26 cellular contexts compared by ENCODE assay signal in genomic region chr10:42532996-42533395, GRCh38.
"Had no signal": no experiment of that assay in that cellular context is flagged by ENCODE, and none has a peak within 500 bp of the region (broad histone marks: within the 10 kb centered on the region; RNA-seq: fewer than 3 reads in every experiment).

No MANE protein-coding gene starts in this region.

- ATAC-seq: stimulated activated effector memory CD8-positive, alpha-beta T cell treated with anti-CD3 and anti-CD28 coated beads, Interleukin-12 subunit alpha, Interleukin-12 subunit beta, amount 100 ng/mL, for 72 hours; stimulated activated memory B cell treated with anti-CD40 and anti-IgM and Interleukin-4, amounts not matched to agents 10 μg/mL and 1 μg/mL and 100 μg/mL, for 72 hours; stimulated activated naive B cell treated with anti-CD40 and anti-IgM and Interleukin-4, amounts not matched to agents 10 μg/mL and 1 μg/mL and 100 μg/mL, for 72 hours; stimulated activated naive CD8-positive, alpha-beta T cell treated with anti-CD3 and anti-CD28 coated beads, Interleukin-15, amount 100 ng/mL, for 72 hours; stimulated activated naive CD8-positive, alpha-beta T cell treated with anti-CD3 and anti-CD28 coated beads, Interleukin-15, Interleukin-2, amounts not matched to agents 100 U/mL and 50 U/mL, for 24 hours; upper lobe of right lung had no signal

- DNase-seq: stimulated activated CD4-positive, alpha-beta T cell treated with anti-CD3 and anti-CD28 coated beads, Interleukin-2, amount 100 ng/mL, for 48 hours; stimulated activated CD4-positive, alpha-beta T cell treated with anti-CD3 and anti-CD28 coated beads, Interleukin-4, amount 100 ng/mL, for 1 hour; stimulated activated CD4-positive, alpha-beta T cell treated with anti-CD3 and anti-CD28 coated beads, Interleukin-4, amount 100 ng/mL, for 24 hours; stimulated activated CD4-positive, alpha-beta T cell treated with anti-CD3 and anti-CD28 coated beads, Interleukin-4, amount 100 ng/mL, for 4 hours; stimulated activated CD8-positive, alpha-beta memory T cell treated with anti-CD3 and anti-CD28 coated beads, Interleukin-4, amount 100 ng/mL, for 48 hours; stimulated activated naive B cell treated with anti-CD40 and anti-IgM and Interleukin-4, amounts not matched to agents 10 μg/mL and 1 μg/mL and 100 μg/mL, for 72 hours; stimulated activated naive CD4-positive, alpha-beta T cell; stimulated activated naive CD4-positive, alpha-beta T cell treated with Interleukin-2 at 50 U/mL for 16 hours; stimulated activated naive CD8-positive, alpha-beta T cell treated with anti-CD3 and anti-CD28 coated beads, Interleukin-15, amount 100 ng/mL, for 72 hours; stimulated activated naive CD8-positive, alpha-beta T cell treated with anti-CD3 and anti-CD28 coated beads, Interleukin-15, Interleukin-2, amounts not matched to agents 100 U/mL and 50 U/mL, for 24 hours; stomach; substantia nigra; testis; thyroid gland; tibial artery; transverse colon; trophoblast cell; upper lobe of left lung; upper lobe of right lung; uterus had no signal

- H3K36me3 ChIP-seq: thoracic aorta, thyroid gland, upper lobe of right lung, uterus had no signal

- H3K9me3 ChIP-seq: testis, thyroid gland had no signal

- H3K4me1 ChIP-seq: stomach, suprapubic skin, testis, thyroid gland, tibial artery, tibial nerve, transverse colon, upper lobe of left lung, upper lobe of right lung, uterus, vagina had no signal

- H3K27ac ChIP-seq: stomach, suprapubic skin, testis, thoracic aorta, thyroid gland, tibial artery, tibial nerve, transverse colon, upper lobe of left lung, upper lobe of right lung, uterus, vagina had no signal

- H3K27me3 ChIP-seq: stomach, suprapubic skin, testis, thyroid gland, tibial artery, tibial nerve, transverse colon, upper lobe of left lung, upper lobe of right lung, uterus, vagina had no signal

- H3K4me3 ChIP-seq: stomach, suprapubic skin, testis, thoracic aorta, thyroid gland, tibial artery, tibial nerve, transverse colon, upper lobe of left lung, upper lobe of right lung, uterus, vagina had no signal
